ENCODE assay signal across 21 cellular contexts in the genomic region with DNA sequence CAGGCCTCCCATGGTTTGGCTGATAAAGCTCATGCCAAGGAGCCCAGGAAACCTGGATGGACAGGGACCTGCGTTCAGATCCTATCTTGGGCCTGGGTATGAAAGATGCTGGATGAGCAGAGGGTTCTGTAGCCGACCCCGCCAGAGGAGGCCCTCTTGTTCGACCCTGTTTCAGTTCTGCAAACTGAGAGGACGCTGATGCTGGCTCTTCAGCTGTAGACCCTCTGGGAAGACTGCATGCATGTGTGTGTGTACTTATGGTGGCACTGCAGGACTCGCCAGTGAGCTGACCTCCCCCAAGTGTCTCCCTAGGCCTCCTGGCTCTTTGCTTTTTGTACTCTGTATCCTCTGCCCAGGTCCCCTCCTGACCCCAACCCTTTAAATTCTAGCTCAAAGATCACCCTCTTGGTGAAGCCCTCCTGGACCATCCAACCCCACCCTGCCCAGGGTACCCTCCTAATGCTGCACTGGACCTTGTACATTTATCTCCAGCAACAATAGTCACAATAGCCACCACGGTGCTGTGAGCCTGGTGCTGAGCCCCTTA. TPM values are rescaled to one million over a fixed set of nuclear protein-coding genes. Genes with fewer than 3 reads are reported as not detected.
DNase-seq lines count a peak whose midpoint lies in the region; ATAC-seq and TF ChIP-seq lines count a peak whose summit lies in the region.
"Had no signal": no experiment of that assay in that cellular context is flagged by ENCODE, and none has a peak within 500 bp of the region (broad histone marks: within the 10 kb centered on the region; RNA-seq: fewer than 3 reads in every experiment).

No MANE protein-coding gene starts in this region.

- intact Hi-C loops in Caco-2 (cut with micrococcal nuclease; ENCODE audit: unreplicated experiment), result no loop called here
- intact Hi-C loops in colonic mucosa (cut with DNase I), result no loop called here

- no peaks in the 10 kb centered on the region for H3K36me3 Mint-ChIP-seq in Caco-2 (ENCODE audit: insufficient read depth, unreplicated experiment)
- no peaks in the 10 kb centered on the region for H3K36me3 Mint-ChIP-seq in natural killer cell treated with Interleukin-12 subunit alpha and Interleukin-12 subunit beta and Interleukin-15 and Interleukin-18, amount 100 ng/mL, for 72 hours
- H3K36me3 Mint-ChIP-seq in endodermal cell (ENCODE audit: low read depth), result no peaks in the 10 kb centered on the region
- H3K36me3 Mint-ChIP-seq: activated naive CD4-positive, alpha-beta T cell treated with anti-CD3 and anti-CD28 coated beads, Interleukin-2, amount 50 U/mL, for 24 hours had no signal

- peak overlapping the region; percentile 11 for H3K27ac ChIP-seq in AG04450 (ENCODE audit: low read depth, low read length)
- H3K27ac ChIP-seq in colonic mucosa, result no peak overlapping the region
- no peak overlapping the region for H3K27ac ChIP-seq in endodermal cell (ENCODE audit: low read depth, low read length)
- H3K27ac ChIP-seq: gastrocnemius medialis, KMS-11, pancreas had no signal

- POLR2A ChIA-PET in AG04450 (lab: Yijun Ruan, JAX), result no interaction called here
- POLR2A ChIA-PET in Caco-2 (lab: Charles Lee), result no interaction called here

- H3K27me3 Mint-ChIP-seq in Caco-2 (ENCODE audit: insufficient read depth, unreplicated experiment) (no peaks in the 10 kb centered on the region), endodermal cell (ENCODE audit: insufficient read depth) (no peaks in the 10 kb centered on the region)
- H3K27me3 Mint-ChIP-seq in natural killer cell treated with Interleukin-12 subunit alpha and Interleukin-12 subunit beta and Interleukin-15 and Interleukin-18, amount 100 ng/mL, for 72 hours, result no peaks in the 10 kb centered on the region
- H3K27me3 Mint-ChIP-seq: activated naive CD4-positive, alpha-beta T cell treated with anti-CD3 and anti-CD28 coated beads, Interleukin-2, amount 50 U/mL, for 24 hours had no signal

- H3K4me1 Mint-ChIP-seq in Caco-2 (ENCODE audit: low read depth, unreplicated experiment) (peaks cover 27% of the 10 kb centered on the region), endodermal cell (no peaks in the 10 kb centered on the region)
- no peaks in the 10 kb centered on the region for H3K4me1 Mint-ChIP-seq in natural killer cell treated with Interleukin-12 subunit alpha and Interleukin-12 subunit beta and Interleukin-15 and Interleukin-18, amount 100 ng/mL, for 72 hours (ENCODE audit: low read depth in 2 of 2)
- H3K4me1 Mint-ChIP-seq: activated naive CD4-positive, alpha-beta T cell treated with anti-CD3 and anti-CD28 coated beads, Interleukin-2, amount 50 U/mL, for 24 hours had no signal

- H3K9me3 ChIP-seq in AG04450 (ENCODE audit: control insufficient read depth, insufficient read depth, low read length) (no peaks in the 10 kb centered on the region; the same call in 1 of the 2 replicates), Caco-2 (no peaks in the 10 kb centered on the region), colonic mucosa (no peaks in the 10 kb centered on the region), endodermal cell (ENCODE audit: control insufficient read depth, low read length) (no peaks in the 10 kb centered on the region)
- H3K9me3 ChIP-seq: gastrocnemius medialis, left lung, pancreas had no signal

- peak overlapping the region in 1 of 2 donors; percentile 100 for H3K9ac ChIP-seq in colonic mucosa (ENCODE audit: low read depth in 2 of 2, low read length in 2 of 2)
- no peak overlapping the region for H3K9ac ChIP-seq in endodermal cell (ENCODE audit: extremely low read depth, low read length, poor library complexity, severe bottlenecking)
- H3K9ac ChIP-seq: KMS-11 had no signal

- H3K27ac Mint-ChIP-seq in Caco-2 (ENCODE audit: unreplicated experiment), result peak overlapping the region; percentile 9
- H3K27ac Mint-ChIP-seq in natural killer cell treated with Interleukin-12 subunit alpha and Interleukin-12 subunit beta and Interleukin-15 and Interleukin-18, amount 100 ng/mL, for 72 hours, result no peak overlapping the region
- H3K27ac Mint-ChIP-seq in endodermal cell, result no peak overlapping the region
- H3K27ac Mint-ChIP-seq: activated naive CD4-positive, alpha-beta T cell treated with anti-CD3 and anti-CD28 coated beads, Interleukin-2, amount 50 U/mL, for 24 hours; T-helper 2 cell treated with Interferon-gamma antibody and Interleukin-4, amounts not matched to agents 5 μg/mL and 100 μg/mL, for 36 hours had no signal

- 89 to 97% methylated on average over 5 to 7 of the region's 7 CpGs for WGBS in endodermal cell (ENCODE audit: insufficient coverage in 1 of 2, insufficient read length in 1 of 2), 2 experiments

- no peak for TF ChIP-seq CTCF in AG04450 (IDR thresholded peaks at IDR 0.05; ENCODE audit: low read depth, low read length)
- TF ChIP-seq CTCF in Caco-2 (IDR thresholded peaks at IDR 0.05; ENCODE audit: insufficient read depth in 1 of 2, low read depth in 1 of 2, low read length in 1 of 2, severe bottlenecking in 1 of 2, unreplicated experiment in 1 of 2), result no peak
- TF ChIP-seq CTCF in colonic mucosa (IDR thresholded peaks at IDR 0.05), result no peak
- no peak for TF ChIP-seq CTCF in endodermal cell (conservative IDR thresholded peaks at IDR 0.05)

- DNase-seq in AG04450 (ENCODE audit: low read depth, low spot score) (no peak), Caco-2 (no peak), colonic mucosa (peak; percentile 16), DMS79 (lab: John Stamatoyannopoulos, UW) (no peak), HPDE6-E6E7 (ENCODE audit: extremely low spot score) (no peak), endodermal cell (no peak)
- peak; percentile 44 for DNase-seq in natural killer cell treated with Interleukin-12 subunit alpha and Interleukin-12 subunit beta and Interleukin-15 and Interleukin-18, amount 100 ng/mL, for 72 hours (ENCODE audit: low spot score)
- DNase-seq: activated CD4-positive, alpha-beta T cell treated with anti-CD3 and anti-CD28 coated beads for 1 hour; NCI-H2081; NCI-H524; stimulated activated CD4-positive, alpha-beta T cell treated with anti-CD3 and anti-CD28 coated beads, Interleukin-2, amount 100 ng/mL, for 24 hours had no signal

- no peaks in the 10 kb centered on the region for H3K9me3 Mint-ChIP-seq in Caco-2 (ENCODE audit: unreplicated experiment)
- no peaks in the 10 kb centered on the region for H3K9me3 Mint-ChIP-seq in natural killer cell treated with Interleukin-12 subunit alpha and Interleukin-12 subunit beta and Interleukin-15 and Interleukin-18, amount 100 ng/mL, for 72 hours
- no peaks in the 10 kb centered on the region for H3K9me3 Mint-ChIP-seq in endodermal cell
- H3K9me3 Mint-ChIP-seq: activated naive CD4-positive, alpha-beta T cell treated with anti-CD3 and anti-CD28 coated beads, Interleukin-2, amount 50 U/mL, for 24 hours; T-helper 2 cell treated with Interferon-gamma antibody and Interleukin-4, amounts not matched to agents 5 μg/mL and 100 μg/mL, for 36 hours had no signal

- H3K4me1 ChIP-seq in Caco-2 (peaks cover 19% of the 10 kb centered on the region), colonic mucosa (peaks cover 9% of the 10 kb centered on the region), endodermal cell (ENCODE audit: control insufficient read depth, insufficient read depth, low read length) (no peaks in the 10 kb centered on the region)
- H3K4me1 ChIP-seq: gastrocnemius medialis, pancreas had no signal

- no TSS peak for BruUV-seq in Caco-2 (replicated peaks; lab: Mats Ljungman, UMichigan)

- no peak for ATAC-seq in natural killer cell treated with Interleukin-12 subunit alpha and Interleukin-12 subunit beta and Interleukin-15 and Interleukin-18, amount 100 ng/mL, for 72 hours
- ATAC-seq: gastrocnemius medialis had no signal

- H3K36me3 ChIP-seq in Caco-2 (ENCODE audit: control insufficient read depth, insufficient read depth, low read length) (peaks cover 1% of the 10 kb centered on the region; the same call in 1 of the 2 replicates), colonic mucosa (no peaks in the 10 kb centered on the region), endodermal cell (ENCODE audit: control insufficient read depth, insufficient read depth, low read length) (no peaks in the 10 kb centered on the region)
- H3K36me3 ChIP-seq: gastrocnemius medialis, left lung, pancreas had no signal

- CTCF ChIA-PET in AG04450 (lab: Charles Lee), result no interaction called here
- CTCF ChIA-PET in Caco-2 (lab: Charles Lee), result no interaction called here

- H3K27me3 ChIP-seq in AG04450 (ENCODE audit: control insufficient read depth, insufficient read depth, low read length) (no peaks in the 10 kb centered on the region), Caco-2 (replicated peaks; ENCODE audit: control insufficient read depth, insufficient read depth, low read length) (no peaks in the 10 kb centered on the region), colonic mucosa (no peaks in the 10 kb centered on the region), endodermal cell (ENCODE audit: control insufficient read depth, insufficient read depth, low read length, poor library complexity, severe bottlenecking) (no peaks in the 10 kb centered on the region)
- H3K27me3 ChIP-seq: gastrocnemius medialis, left lung, pancreas had no signal

- H3K4me3 Mint-ChIP-seq in Caco-2 (ENCODE audit: unreplicated experiment) (no peak overlapping the region), endodermal cell (no peak overlapping the region)
- no peak overlapping the region for H3K4me3 Mint-ChIP-seq in natural killer cell treated with Interleukin-12 subunit alpha and Interleukin-12 subunit beta and Interleukin-15 and Interleukin-18, amount 100 ng/mL, for 72 hours
- H3K4me3 Mint-ChIP-seq: activated naive CD4-positive, alpha-beta T cell treated with anti-CD3 and anti-CD28 coated beads, Interleukin-2, amount 50 U/mL, for 24 hours; T-helper 2 cell treated with Interferon-gamma antibody and Interleukin-4, amounts not matched to agents 5 μg/mL and 100 μg/mL, for 36 hours had no signal

- no peak overlapping the region for H3K4me3 ChIP-seq in AG04450 (ENCODE audit: low read depth, low read length)
- no peak overlapping the region for H3K4me3 ChIP-seq in Caco-2 (ENCODE audit: low read depth, low read length)
- H3K4me3 ChIP-seq in colonic mucosa, result peak overlapping the region; percentile 61
- H3K4me3 ChIP-seq in endodermal cell (ENCODE audit: low read length), result no peak overlapping the region
- H3K4me3 ChIP-seq: gastrocnemius medialis, left lung, pancreas had no signal

RNA-seq across cellular contexts. Expression of a gene that starts 1.6 kb away (rescaled TPM):
- polyA plus RNA-seq in AG04450 (2011; rRNA removed), result not detected in 2 replicates
- not detected in 2 replicates for polyA minus RNA-seq in AG04450 (2011; rRNA and poly(A)+ RNA removed)
- total RNA-seq in Caco-2 (2022), result 15.3 and 18.5 TPM in 2 replicates
- 100 to 1,000 TPM; 283 to 290 TPM for total RNA-seq in colonic mucosa
- not detected for total RNA-seq in natural killer cell treated with Interleukin-12 subunit alpha and Interleukin-12 subunit beta and Interleukin-15 and Interleukin-18, amount 100 ng/mL, for 72 hours
- not detected for total RNA-seq in endodermal cell
- not detected for polyA plus RNA-seq in endodermal cell (2013, experiment 1 of 2)
- polyA plus RNA-seq in endodermal cell (2013, experiment 2 of 2), result not detected
- total RNA-seq: epithelial cell of proximal tubule, left lung, PC-3, SK-MEL-5, subcutaneous adipose tissue had no signal

RNA-seq across cellular contexts. Expression of a gene that starts 21.3 kb away (rescaled TPM):
- polyA plus RNA-seq in AG04450 (2011; rRNA removed), result 271 and 299 TPM in 2 replicates
- polyA minus RNA-seq in AG04450 (2011; rRNA and poly(A)+ RNA removed), result 77.5 and 85.5 TPM in 2 replicates
- 8.9 and 10.6 TPM in 2 replicates for total RNA-seq in Caco-2 (2022)
- 10 to 100 TPM in 1 of 2 donors, 1 to 10 TPM in 1; 4.9 to 24.6 TPM for total RNA-seq in colonic mucosa
- total RNA-seq in natural killer cell treated with Interleukin-12 subunit alpha and Interleukin-12 subunit beta and Interleukin-15 and Interleukin-18, amount 100 ng/mL, for 72 hours, result 1 to 10 TPM; 2.3 to 4.0 TPM
- total RNA-seq in endodermal cell, result 10 to 100 TPM in 1 of 2 donors, 1 to 10 TPM in 1; 5.5 to 10.3 TPM
- 43.1 TPM for polyA plus RNA-seq in endodermal cell (2013, experiment 1 of 2)
- 43.6 TPM for polyA plus RNA-seq in endodermal cell (2013, experiment 2 of 2)

RNA-seq across cellular contexts. Expression of a gene that starts 50.1 kb away (rescaled TPM):
- polyA plus RNA-seq in AG04450 (2011; rRNA removed), result 11.6 and 12.5 TPM in 2 replicates
- 4.4 and 4.5 TPM in 2 replicates for polyA minus RNA-seq in AG04450 (2011; rRNA and poly(A)+ RNA removed)
- 6.0 and 9.1 TPM in 2 replicates for total RNA-seq in Caco-2 (2022)
- 1 to 10 TPM; 2.0 to 3.0 TPM for total RNA-seq in colonic mucosa
- not detected for total RNA-seq in natural killer cell treated with Interleukin-12 subunit alpha and Interleukin-12 subunit beta and Interleukin-15 and Interleukin-18, amount 100 ng/mL, for 72 hours
- total RNA-seq in endodermal cell, result under 1 TPM; 0.13 to 0.70 TPM
- polyA plus RNA-seq in endodermal cell (2013, experiment 1 of 2), result not detected
- not detected for polyA plus RNA-seq in endodermal cell (2013, experiment 2 of 2)
- total RNA-seq: epithelial cell of proximal tubule, PC-3, SK-MEL-5 had no signal

Comparison
In these comparisons a context has a peak if more than half of its experiments do, and no peak if none do; other contexts are left out.
1. DNase-seq: peak in colonic mucosa (single experiment) and natural killer cell treated with Interleukin-12 subunit alpha and Interleukin-12 subunit beta and Interleukin-15 and Interleukin-18, amount 100 ng/mL, for 72 hours (single experiment); none in AG04450 (single experiment), Caco-2 (0 of 2), DMS79 (single experiment), HPDE6-E6E7 (single experiment) and endodermal cell (single experiment).
2. RNA of a gene that starts 1.6 kb away (total RNA-seq): 283 to 290 TPM in colonic mucosa; 15.3 to 18.5 TPM in Caco-2, not detected in natural killer cell treated with Interleukin-12 subunit alpha and Interleukin-12 subunit beta and Interleukin-15 and Interleukin-18, amount 100 ng/mL, for 72 hours and not detected in endodermal cell; every median in the first group is over 10 times any median in the second.